ENCODE assay signal across 8 cellular contexts in the genomic region with DNA sequence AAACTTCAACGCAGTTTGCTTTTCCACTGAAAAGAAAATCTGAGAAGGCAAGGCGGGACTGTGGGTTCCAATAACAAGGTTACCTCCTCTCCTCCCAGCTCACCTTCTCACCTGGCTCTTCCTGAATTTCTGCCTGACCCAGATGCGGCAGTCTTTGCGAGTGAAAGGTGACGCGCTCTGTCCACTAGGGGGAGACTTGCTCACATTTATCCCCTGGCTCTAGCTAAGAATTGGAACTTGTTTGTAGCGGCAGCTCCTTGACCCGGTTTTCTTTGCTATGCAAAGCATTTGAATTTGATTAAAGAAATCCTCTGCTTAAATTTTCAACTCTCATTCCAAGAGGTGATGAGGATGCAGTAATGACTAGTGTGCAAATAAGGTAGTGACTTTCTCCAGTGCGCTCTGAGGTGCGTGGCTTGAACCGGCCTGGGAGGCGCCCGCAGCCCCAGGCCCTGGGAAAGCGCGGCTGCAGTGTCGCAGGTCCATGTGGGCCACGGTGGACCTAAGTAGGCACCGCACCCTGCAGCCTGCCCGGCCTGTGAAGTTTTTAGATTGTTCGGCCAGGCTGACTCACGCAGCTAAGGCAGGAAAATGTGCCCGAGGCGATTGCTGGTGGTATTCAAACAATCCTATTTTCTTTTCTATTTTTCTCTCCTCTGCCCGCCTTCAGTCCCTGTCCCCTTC.
DNase-seq lines count a peak whose midpoint lies in the region; ATAC-seq and TF ChIP-seq lines count a peak whose summit lies in the region.

No MANE protein-coding gene starts in this region.

- DNase-seq in NCI-H1092 (lab: John Stamatoyannopoulos, UW) (peak; percentile 57), SK-N-SH (peak; percentile 78), anterior cingulate cortex (lab: John Stamatoyannopoulos, UW) (peak in 44 of 58 donors; percentile 2 to 71 (median 20)), right atrium auricular region (ENCODE audit: low spot score) (peak; percentile 66), retinal pigment epithelial cell (ENCODE audit: low read depth) (peak; percentile 35)

- no peaks in the 10 kb centered on the region for H3K79me2 ChIP-seq in SK-N-SH (ENCODE audit: insufficient read depth)

- CTCF ChIA-PET in SK-N-SH (lab: Yijun Ruan, JAX) = interaction anchor here (0.6 to 3.4 kb wide), 51 partner anchors 9 to 1078 kb away, joined by 3 to 33 read pairs (median 4); no protein-coding TSS in a partner anchor

- ATAC-seq in GM18498 (IDR thresholded peaks at IDR 0.05; ENCODE audit: unreplicated experiment) (peak; percentile 96), HG02763 (IDR thresholded peaks at IDR 0.05; ENCODE audit: unreplicated experiment) (peak; percentile 89)

- H3K27me3 ChIP-seq in SK-N-SH (ENCODE audit: insufficient read depth) (no peaks in the 10 kb centered on the region), right atrium auricular region (no peaks in the 10 kb centered on the region)

- H3K9ac ChIP-seq in SK-N-SH = peak overlapping the region; percentile 9; the same call in 1 of the 2 replicates

- H3K36me3 ChIP-seq in SK-N-SH (replicated peaks in 1 of 2; ENCODE audit: control insufficient read depth in 1 of 2, insufficient read depth in 2 of 2, low read length in 1 of 2) (no peaks in the 10 kb centered on the region), right atrium auricular region (no peaks in the 10 kb centered on the region)

- no peaks in the 10 kb centered on the region for H4K20me1 ChIP-seq in SK-N-SH (ENCODE audit: insufficient read depth)

- no peaks in the 10 kb centered on the region for H3K9me3 ChIP-seq in SK-N-SH
- no peaks in the 10 kb centered on the region for H3K9me3 ChIP-seq in right atrium auricular region

- TF ChIP-seq CTCF in 22Rv1 (IDR thresholded peaks at IDR 0.05) (peak; percentile 99), SK-N-SH (IDR thresholded peaks at IDR 0.05) (peak; percentile 100), right atrium auricular region (IDR thresholded peaks at IDR 0.05) (peak; percentile 85 to 86), retinal pigment epithelial cell (conservative IDR thresholded peaks at IDR 0.05; ENCODE audit: low read depth, low read length) (peak; percentile 90)

- H3K9me2 ChIP-seq in SK-N-SH = no peaks in the 10 kb centered on the region

- H3K4me1 ChIP-seq in SK-N-SH (ENCODE audit: control insufficient read depth in 1 of 2, insufficient read depth in 2 of 2, low read depth in 1 of 2, low read length in 1 of 2) (peaks cover 4 to 11% of the 10 kb centered on the region in 2 experiments; a peak in 3 of 4 replicates), right atrium auricular region (peaks cover 0 to 3% of the 10 kb centered on the region in 2 donors)

- H3F3A ChIP-seq in SK-N-SH (replicated peaks; ENCODE audit: insufficient read depth) = peaks cover 7% of the 10 kb centered on the region

- H3K27ac ChIP-seq in 22Rv1 = no peak overlapping the region
- peak overlapping the region in 1 of 2 experiments; percentile 32; a peak in 1 of 4 replicates for H3K27ac ChIP-seq in SK-N-SH (ENCODE audit: low read depth in 2 of 2, low read length in 1 of 2)
- H3K27ac ChIP-seq in right atrium auricular region = no peak overlapping the region

- H3K4me3 ChIP-seq in SK-N-SH (ENCODE audit: low read depth in 2 of 2, low read length in 1 of 2) = peak overlapping the region; percentile 32 to 42
- H3K4me3 ChIP-seq in right atrium auricular region = peak overlapping the region in 1 of 2 donors; percentile 21
- H3K4me3 ChIP-seq in retinal pigment epithelial cell (ENCODE audit: low read length) = peak overlapping the region; percentile 26

- no peak for TF ChIP-seq EP300 in SK-N-SH (IDR thresholded peaks at IDR 0.05; ENCODE audit: borderline replicate concordance in 1 of 2, low read depth in 1 of 2, low read length in 1 of 2)

- POLR2A ChIA-PET in SK-N-SH (lab: Yijun Ruan, JAX) = no interaction called here

- TF ChIP-seq RAD21 in SK-N-SH (IDR thresholded peaks at IDR 0.05; ENCODE audit: low read length) = peak; percentile 88

- WGBS in SK-N-SH (ENCODE audit: low lambda C conversion rate) = 13% methylated on average over 24 of the region's 24 CpGs

- peak overlapping the region; percentile 82 for H3K4me2 ChIP-seq in SK-N-SH

- H2AFZ ChIP-seq in SK-N-SH (ENCODE audit: low read depth) = peak overlapping the region; percentile 91

TF ChIP-seq in SK-N-SH, 30 proteins besides CTCF, POLR2A, EP300 and RAD21 (continues in another document):
- 0 out of 2 replicates have a peak, but pooled peaks have one; percentile 12 for TF ChIP-seq TCF12 (IDR thresholded peaks at IDR 0.05)
- no peak for TF ChIP-seq SIN3A (IDR thresholded peaks at IDR 0.05; ENCODE audit: borderline replicate concordance, low read depth, low read length)
- TF ChIP-seq EZH2phosphoT487 (IDR thresholded peaks at IDR 0.05; ENCODE audit: borderline replicate concordance, low read depth) = no peak
- no peak for TF ChIP-seq MEF2A (IDR thresholded peaks at IDR 0.05; ENCODE audit: borderline replicate concordance, low read depth)
- TF ChIP-seq MXI1 (IDR thresholded peaks at IDR 0.05; ENCODE audit: low read depth, low read length) = no peak
- no peak for TF ChIP-seq RXRA (IDR thresholded peaks at IDR 0.05; ENCODE audit: borderline replicate concordance, low read depth)
- TF ChIP-seq, protein P1, sequence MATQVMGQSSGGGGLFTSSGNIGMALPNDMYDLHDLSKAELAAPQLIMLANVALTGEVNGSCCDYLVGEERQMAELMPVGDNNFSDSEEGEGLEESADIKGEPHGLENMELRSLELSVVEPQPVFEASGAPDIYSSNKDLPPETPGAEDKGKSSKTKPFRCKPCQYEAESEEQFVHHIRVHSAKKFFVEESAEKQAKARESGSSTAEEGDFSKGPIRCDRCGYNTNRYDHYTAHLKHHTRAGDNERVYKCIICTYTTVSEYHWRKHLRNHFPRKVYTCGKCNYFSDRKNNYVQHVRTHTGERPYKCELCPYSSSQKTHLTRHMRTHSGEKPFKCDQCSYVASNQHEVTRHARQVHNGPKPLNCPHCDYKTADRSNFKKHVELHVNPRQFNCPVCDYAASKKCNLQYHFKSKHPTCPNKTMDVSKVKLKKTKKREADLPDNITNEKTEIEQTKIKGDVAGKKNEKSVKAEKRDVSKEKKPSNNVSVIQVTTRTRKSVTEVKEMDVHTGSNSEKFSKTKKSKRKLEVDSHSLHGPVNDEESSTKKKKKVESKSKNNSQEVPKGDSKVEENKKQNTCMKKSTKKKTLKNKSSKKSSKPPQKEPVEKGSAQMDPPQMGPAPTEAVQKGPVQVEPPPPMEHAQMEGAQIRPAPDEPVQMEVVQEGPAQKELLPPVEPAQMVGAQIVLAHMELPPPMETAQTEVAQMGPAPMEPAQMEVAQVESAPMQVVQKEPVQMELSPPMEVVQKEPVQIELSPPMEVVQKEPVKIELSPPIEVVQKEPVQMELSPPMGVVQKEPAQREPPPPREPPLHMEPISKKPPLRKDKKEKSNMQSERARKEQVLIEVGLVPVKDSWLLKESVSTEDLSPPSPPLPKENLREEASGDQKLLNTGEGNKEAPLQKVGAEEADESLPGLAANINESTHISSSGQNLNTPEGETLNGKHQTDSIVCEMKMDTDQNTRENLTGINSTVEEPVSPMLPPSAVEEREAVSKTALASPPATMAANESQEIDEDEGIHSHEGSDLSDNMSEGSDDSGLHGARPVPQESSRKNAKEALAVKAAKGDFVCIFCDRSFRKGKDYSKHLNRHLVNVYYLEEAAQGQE (IDR thresholded peaks at IDR 0.05; ENCODE audit: low read depth, low read length) = 0 out of 2 replicates have a peak, but pooled peaks have one; percentile 6
- TF ChIP-seq, protein P2, sequence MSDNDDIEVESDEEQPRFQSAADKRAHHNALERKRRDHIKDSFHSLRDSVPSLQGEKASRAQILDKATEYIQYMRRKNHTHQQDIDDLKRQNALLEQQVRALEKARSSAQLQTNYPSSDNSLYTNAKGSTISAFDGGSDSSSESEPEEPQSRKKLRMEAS (IDR thresholded peaks at IDR 0.05; ENCODE audit: low read depth) = peak; percentile 34
- TF ChIP-seq, protein P3, sequence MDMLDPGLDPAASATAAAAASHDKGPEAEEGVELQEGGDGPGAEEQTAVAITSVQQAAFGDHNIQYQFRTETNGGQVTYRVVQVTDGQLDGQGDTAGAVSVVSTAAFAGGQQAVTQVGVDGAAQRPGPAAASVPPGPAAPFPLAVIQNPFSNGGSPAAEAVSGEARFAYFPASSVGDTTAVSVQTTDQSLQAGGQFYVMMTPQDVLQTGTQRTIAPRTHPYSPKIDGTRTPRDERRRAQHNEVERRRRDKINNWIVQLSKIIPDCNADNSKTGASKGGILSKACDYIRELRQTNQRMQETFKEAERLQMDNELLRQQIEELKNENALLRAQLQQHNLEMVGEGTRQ (IDR thresholded peaks at IDR 0.05; ENCODE audit: borderline replicate concordance, low read depth, low read length) = no peak
- TF ChIP-seq FOSL2 (IDR thresholded peaks at IDR 0.05; ENCODE audit: borderline replicate concordance, low read depth) = no peak
- TF ChIP-seq ELF1 (IDR thresholded peaks at IDR 0.05) = no peak
- no peak for TF ChIP-seq TEAD4 (IDR thresholded peaks at IDR 0.05; ENCODE audit: borderline replicate concordance, insufficient read depth)
- 0 out of 2 replicates have a peak, but pooled peaks have one; percentile 17 for TF ChIP-seq NRF1 (IDR thresholded peaks at IDR 0.05; ENCODE audit: low read depth, low read length)
- TF ChIP-seq TAF1 (IDR thresholded peaks at IDR 0.05; ENCODE audit: borderline replicate concordance, low read depth, low read length) = no peak
- TF ChIP-seq, protein P4, sequence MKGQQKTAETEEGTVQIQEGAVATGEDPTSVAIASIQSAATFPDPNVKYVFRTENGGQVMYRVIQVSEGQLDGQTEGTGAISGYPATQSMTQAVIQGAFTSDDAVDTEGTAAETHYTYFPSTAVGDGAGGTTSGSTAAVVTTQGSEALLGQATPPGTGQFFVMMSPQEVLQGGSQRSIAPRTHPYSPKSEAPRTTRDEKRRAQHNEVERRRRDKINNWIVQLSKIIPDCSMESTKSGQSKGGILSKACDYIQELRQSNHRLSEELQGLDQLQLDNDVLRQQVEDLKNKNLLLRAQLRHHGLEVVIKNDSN (IDR thresholded peaks at IDR 0.05; ENCODE audit: borderline replicate concordance, low read depth) = no peak
- TF ChIP-seq SMC3 (IDR thresholded peaks at IDR 0.05; ENCODE audit: low read depth, low read length) = peak; percentile 89
- TF ChIP-seq POLR2AphosphoS5 (IDR thresholded peaks at IDR 0.05; ENCODE audit: low read depth, low read length) = no peak
- TF ChIP-seq, protein P5, sequence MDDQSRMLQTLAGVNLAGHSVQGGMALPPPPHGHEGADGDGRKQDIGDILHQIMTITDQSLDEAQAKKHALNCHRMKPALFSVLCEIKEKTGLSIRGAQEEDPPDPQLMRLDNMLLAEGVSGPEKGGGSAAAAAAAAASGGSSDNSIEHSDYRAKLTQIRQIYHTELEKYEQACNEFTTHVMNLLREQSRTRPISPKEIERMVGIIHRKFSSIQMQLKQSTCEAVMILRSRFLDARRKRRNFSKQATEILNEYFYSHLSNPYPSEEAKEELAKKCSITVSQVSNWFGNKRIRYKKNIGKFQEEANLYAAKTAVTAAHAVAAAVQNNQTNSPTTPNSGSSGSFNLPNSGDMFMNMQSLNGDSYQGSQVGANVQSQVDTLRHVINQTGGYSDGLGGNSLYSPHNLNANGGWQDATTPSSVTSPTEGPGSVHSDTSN (IDR thresholded peaks at IDR 0.05) = no peak
- no peak for TF ChIP-seq RFX5 (IDR thresholded peaks at IDR 0.05; ENCODE audit: low read length)

Comparison
In these comparisons a context has a peak if more than half of its experiments do, and no peak if none do; other contexts are left out.
1. DNase-seq: peak in every context shown above with its lines; median percentile 78 in SK-N-SH; 66 in right atrium auricular region; 57 in NCI-H1092; 35 in retinal pigment epithelial cell; 20 in anterior cingulate cortex.